ENCODE assay signal across 12 cellular contexts in genomic region chr1:22077728-22078127, GRCh38. TPM values are rescaled to one million over a fixed set of nuclear protein-coding genes. Genes with fewer than 3 reads are reported as not detected.
DNase-seq lines count a peak whose midpoint lies in the region; ATAC-seq and TF ChIP-seq lines count a peak whose summit lies in the region.
"Had no signal": no experiment of that assay in that cellular context is flagged by ENCODE, and none has a peak within 500 bp of the region (broad histone marks: within the 10 kb centered on the region; RNA-seq: fewer than 3 reads in every experiment).

No MANE protein-coding gene starts in this region.

- H3K27me3 Mint-ChIP-seq in activated T-helper 17 cell treated with anti-CD3 and anti-CD28 coated beads, Interleukin-2, amount 50 U/mL, for 72 hours, result no peaks in the 10 kb centered on the region

- no peaks in the 10 kb centered on the region for H3K27me3 ChIP-seq in adrenal gland

- no peak for TF ChIP-seq POLR2A in adrenal gland (IDR thresholded peaks at IDR 0.05)

- WGBS in adrenal gland, 4 donors, result 21 to 33% (median 22%) methylated on average over 5 of the region's 5 CpGs

- H3K4me1 ChIP-seq in adrenal gland (replicated peaks in 1 of 2), result peaks cover 33 to 71% of the 10 kb centered on the region in 2 donors

- peak overlapping the region; percentile 69 for H3K27ac Mint-ChIP-seq in activated T-helper 17 cell treated with anti-CD3 and anti-CD28 coated beads, Interleukin-2, amount 50 U/mL, for 72 hours

- H3K4me1 Mint-ChIP-seq in activated T-helper 17 cell treated with anti-CD3 and anti-CD28 coated beads, Interleukin-2, amount 50 U/mL, for 72 hours, result peaks cover 58% of the 10 kb centered on the region

- no peaks in the 10 kb centered on the region for H3K9me3 ChIP-seq in adrenal gland (replicated peaks in 1 of 3)

- no peaks in the 10 kb centered on the region for H3K9me3 Mint-ChIP-seq in activated T-helper 17 cell treated with anti-CD3 and anti-CD28 coated beads, Interleukin-2, amount 50 U/mL, for 72 hours
- H3K9me3 Mint-ChIP-seq: neural crest cell had no signal

- H3K4me3 Mint-ChIP-seq in activated T-helper 17 cell treated with anti-CD3 and anti-CD28 coated beads, Interleukin-2, amount 50 U/mL, for 72 hours, result peak overlapping the region; percentile 27
- H3K4me3 Mint-ChIP-seq: neural crest cell had no signal

- intact Hi-C loops in adrenal gland (cut with DNase I), result no loop called here

- H3K36me3 ChIP-seq in adrenal gland (replicated peaks in 1 of 2), result peaks cover 0 to 24% of the 10 kb centered on the region in 2 donors

- ATAC-seq in activated T-helper 17 cell treated with anti-CD3 and anti-CD28 coated beads, Interleukin-2, amount 50 U/mL, for 72 hours (replicated peaks), result peak; percentile 84

- TF ChIP-seq CTCF in adrenal gland (IDR thresholded peaks at IDR 0.05), result no peak

- peaks cover 100% of the 10 kb centered on the region for H3K36me3 Mint-ChIP-seq in activated T-helper 17 cell treated with anti-CD3 and anti-CD28 coated beads, Interleukin-2, amount 50 U/mL, for 72 hours (ENCODE audit: low read depth)

- DNase-seq in AG08396 (ENCODE audit: low spot score) (peak; percentile 18), COLO829 (ENCODE audit: low spot score) (peak; percentile 38), kidney tubule cell (ENCODE audit: low spot score) (peak; percentile 28), adrenal gland (no peak), NCI-H2029 treated with DMSO at 0.1 percent for 48 hours (lab: John Stamatoyannopoulos, UW) (no peak), anterior cingulate cortex (lab: John Stamatoyannopoulos, UW) (no peak)
- no peak for DNase-seq in activated CD4-positive, CD25-positive, alpha-beta regulatory T cell treated with anti-CD3 and anti-CD28 coated beads, Interleukin-2, amount 50 U/mL, for 72 hours
- DNase-seq: DMS 273 treated with DMSO at 0.1 percent for 48 hours; NCI-H2029; stimulated activated CD4-positive, alpha-beta T cell treated with anti-CD3 and anti-CD28 coated beads, Interleukin-2, amount 100 ng/mL, for 48 hours had no signal

- no peak overlapping the region for H3K4me3 ChIP-seq in adrenal gland

- H3K27ac ChIP-seq in adrenal gland, result no peak overlapping the region

RNA-seq across cellular contexts. Expression of gene CDC42, which starts 25.2 kb away (rescaled TPM):
- total RNA-seq in activated T-helper 17 cell treated with anti-CD3 and anti-CD28 coated beads, Interleukin-2, amount 50 U/mL, for 72 hours, result 100 to 1,000 TPM; 243 to 264 TPM
- total RNA-seq in adrenal gland, result 100 to 1,000 TPM; 150 to 240 (median 215) TPM
- polyA plus RNA-seq in adrenal gland, result 100 to 1,000 TPM in 1 of 3 donors, 10 to 100 TPM in 2; 69.6 to 279 (median 79.1) TPM

Comparison
In these comparisons a context has a peak if more than half of its experiments do, and no peak if none do; other contexts are left out.
1. DNase-seq: peak in AG08396 (single experiment), COLO829 (single experiment) and kidney tubule cell (single experiment); none in adrenal gland (0 of 7), activated CD4-positive, CD25-positive, alpha-beta regulatory T cell treated with anti-CD3 and anti-CD28 coated beads, Interleukin-2, amount 50 U/mL, for 72 hours (single experiment), NCI-H2029 treated with DMSO at 0.1 percent for 48 hours (single experiment) and anterior cingulate cortex (0 of 58).